In genomic region chr11:553949-554398, GRCh38 we compare ENCODE assay signal across 1 cellular context.
TF ChIP-seq lines count a peak whose summit lies in the region.

No MANE protein-coding gene starts in this region.

TF ChIP-seq in WTC11, 78 proteins besides CTCF, POLR2A, EP300 and RAD21 (continued from another document):
- no peak for TF ChIP-seq ZNF281 (CRISPR knock-in tag; IDR thresholded peaks at IDR 0.05)
